8 cellular contexts compared by ENCODE assay signal in genomic region chr2:177263451-177264208, GRCh38. TPM values are rescaled to one million over a fixed set of nuclear protein-coding genes. Genes with fewer than 3 reads are reported as not detected.
DNase-seq lines count a peak whose midpoint lies in the region; ATAC-seq and TF ChIP-seq lines count a peak whose summit lies in the region.

No MANE protein-coding gene starts in this region.

- H2AFZ ChIP-seq in DND-41 (ENCODE audit: low read depth, low read length), result peak overlapping the region; percentile 70
- H2AFZ ChIP-seq in PC-9, result peak overlapping the region; percentile 72

- 3% methylated on average over 8 of the region's 81 CpGs for WGBS in esophagus muscularis mucosa

- H3F3A ChIP-seq in PC-9 (ENCODE audit: insufficient read depth, low read depth), result peaks cover 41% of the 10 kb centered on the region

- H3K4me2 ChIP-seq in DND-41 (ENCODE audit: insufficient read depth, low read length), result peak overlapping the region; percentile 70
- peak overlapping the region; percentile 94 for H3K4me2 ChIP-seq in PC-9

- H4K20me1 ChIP-seq in DND-41 (ENCODE audit: insufficient read depth, low read length) (peaks cover 38% of the 10 kb centered on the region; the same call in 1 of the 2 replicates), PC-9 (ENCODE audit: insufficient read depth) (peaks cover 46% of the 10 kb centered on the region)

- no peaks in the 10 kb centered on the region for H3K9me2 ChIP-seq in PC-9 (ENCODE audit: insufficient read depth)

- H3K27me3 ChIP-seq in DND-41 (ENCODE audit: insufficient read depth, low read length, poor library complexity), result no peaks in the 10 kb centered on the region
- H3K27me3 ChIP-seq in PC-9 (ENCODE audit: insufficient read depth, low read depth), result no peaks in the 10 kb centered on the region
- H3K27me3 ChIP-seq in esophagus muscularis mucosa, result no peaks in the 10 kb centered on the region

- BruUV-seq in PC-9 (replicated peaks; lab: Mats Ljungman, UMichigan), result no TSS peak

- ATAC-seq in DND-41 (ENCODE audit: insufficient read depth, low read depth) (peak; percentile 69), GM21723 (IDR thresholded peaks at IDR 0.05; ENCODE audit: unreplicated experiment) (peak; percentile 52)

- TF ChIP-seq POLR2A in esophagus muscularis mucosa (IDR thresholded peaks at IDR 0.05; ENCODE audit: low read depth), result peak; percentile 44

- peaks cover 10% of the 10 kb centered on the region for H3K36me3 ChIP-seq in DND-41 (ENCODE audit: insufficient read depth, low read length)
- H3K36me3 ChIP-seq in PC-9 (ENCODE audit: low read depth), result peaks cover 24% of the 10 kb centered on the region
- H3K36me3 ChIP-seq in esophagus muscularis mucosa, result no peaks in the 10 kb centered on the region

- CTCF ChIA-PET in PC-9 (lab: Charles Lee), result interaction anchor here (0.7 to 3.0 kb wide), 11 partner anchors 18 to 152 kb away, joined by 3 to 35 read pairs (median 4); no protein-coding TSS in a partner anchor

- peaks cover 66% of the 10 kb centered on the region for H3K79me2 ChIP-seq in DND-41 (ENCODE audit: insufficient read depth, low read length)
- peaks cover 57% of the 10 kb centered on the region for H3K79me2 ChIP-seq in PC-9 (ENCODE audit: low read depth)

- H3K9me3 ChIP-seq in DND-41 (ENCODE audit: insufficient read depth, low read length, severe bottlenecking) (no peaks in the 10 kb centered on the region), PC-9 (ENCODE audit: insufficient read depth, low read depth) (no peaks in the 10 kb centered on the region), esophagus muscularis mucosa (no peaks in the 10 kb centered on the region)

- peak; percentile 72 for TF ChIP-seq EP300 in esophagus muscularis mucosa (IDR thresholded peaks at IDR 0.05)

- intact Hi-C loops in PC-9 (cut with micrococcal nuclease; ENCODE audit: unreplicated experiment), result loop anchor here (1.0 to 10.0 kb wide), 12 partner anchors 21 to 681 kb away; partner anchors contain the start of gene HNRNPA3
- intact Hi-C loops in esophagus muscularis mucosa (cut with DNase I), result loop anchor here (2.0 kb wide), 2 partner anchors 69 to 99 kb away; no protein-coding TSS in a partner anchor

- peak; percentile 88 for TF ChIP-seq CTCF in DND-41 (IDR thresholded peaks at IDR 0.05; ENCODE audit: borderline replicate concordance, extremely low read depth, low read length, poor library complexity, severe bottlenecking)
- peak; percentile 92 for TF ChIP-seq CTCF in PC-9 (conservative IDR thresholded peaks at IDR 0.05)
- peak; percentile 78 to 92 (median 83) for TF ChIP-seq CTCF in esophagus muscularis mucosa (IDR thresholded peaks at IDR 0.05)

- H3K4me1 ChIP-seq in DND-41 (ENCODE audit: insufficient read depth, low read length) (peaks cover 58% of the 10 kb centered on the region), PC-9 (replicated peaks; ENCODE audit: insufficient read depth) (peaks cover 50% of the 10 kb centered on the region), esophagus muscularis mucosa (peaks cover 40 to 55% (median 51%) of the 10 kb centered on the region in 4 donors)

- H3K27ac ChIP-seq in DND-41 (ENCODE audit: low read length), result peak overlapping the region; percentile 94
- peak overlapping the region; percentile 97 for H3K27ac ChIP-seq in PC-9
- peak overlapping the region; percentile 99 to 100 (median 100) for H3K27ac ChIP-seq in esophagus muscularis mucosa (replicated peaks in 1 of 4)

- H3K9ac ChIP-seq in DND-41 (ENCODE audit: low read depth, low read length), result peak overlapping the region; percentile 98

- peak overlapping the region; percentile 78 to 89 for H3K4me3 ChIP-seq in DND-41 (ENCODE audit: low read depth in 1 of 2, low read length in 2 of 2)
- peak overlapping the region; percentile 90 for H3K4me3 ChIP-seq in PC-9
- peak overlapping the region; percentile 92 to 100 (median 96) for H3K4me3 ChIP-seq in esophagus muscularis mucosa

- DNase-seq in DND-41 (peak; percentile 95), KG1 (lab: John Stamatoyannopoulos, UW) (peak; percentile 93), PC-9 (peak; percentile 97 to 100), esophagus muscularis mucosa (ENCODE audit: extremely low spot score) (peak; percentile 99), myocyte (ENCODE audit: low read depth) (peak; percentile 99)
- DNase-seq in activated T-cell treated with anti-CD3 and anti-CD28 coated beads, Interleukin-2, amount 50 U/mL, for 48 hours, result peak; percentile 96 to 97
- DNase-seq in stimulated activated CD8-positive, alpha-beta memory T cell treated with anti-CD3 and anti-CD28 coated beads, Interleukin-7, amount 100 ng/mL, for 4 hours (ENCODE audit: low read depth in 2 of 2), result peak; percentile 84 to 88

- POLR2A ChIA-PET in PC-9 (lab: Charles Lee; ENCODE audit: unreplicated experiment), result interaction anchor here (0.5 to 0.8 kb wide), 7 partner anchors 19 to 709 kb away, joined by 3 to 8 read pairs (median 3); no protein-coding TSS in a partner anchor

RNA-seq across cellular contexts. Expression of gene NFE2L2, which starts 0.9 kb away (rescaled TPM):
- 117 and 138 TPM in 2 replicates for total RNA-seq in PC-9 (2021)
- 100 to 1,000 TPM in 1 of 4 donors, 10 to 100 TPM in 3; 62.0 to 115 (median 72.3) TPM for total RNA-seq in esophagus muscularis mucosa
- total RNA-seq in myocyte, result 78.2 and 107 TPM in 2 replicates
- 60.8 TPM for polyA plus RNA-seq in myocyte (2012)

RNA-seq across cellular contexts. Expression of gene HNRNPA3, which starts 51.0 kb away (rescaled TPM):
- total RNA-seq in PC-9 (2021) (245 and 290 TPM in 2 replicates), esophagus muscularis mucosa (10 to 100 TPM; 59.2 to 72.3 (median 64.3) TPM), myocyte (29.2 and 29.6 TPM in 2 replicates)
- 127 TPM for polyA plus RNA-seq in myocyte (2012)

Comparison
In these comparisons a context has a peak if more than half of its experiments do, and no peak if none do; other contexts are left out.
1. Peak in every context shown above with its lines: DNase-seq, ATAC-seq, H3K4me3 ChIP-seq and H3K27ac ChIP-seq.